ENCODE assay signal across 2 cellular contexts in genomic region chr16:78216166-78216745, GRCh38.
TF ChIP-seq lines count a peak whose summit lies in the region.

No MANE protein-coding gene starts in this region.

TF ChIP-seq in HepG2, 621 proteins besides CTCF, POLR2A, EP300 and RAD21 (continued from another document):
- TF ChIP-seq FOXC1 (CRISPR knock-in tag; IDR thresholded peaks at IDR 0.05; ENCODE audit: borderline replicate concordance) (no peak), ZNF510 (CRISPR knock-in tag; IDR thresholded peaks at IDR 0.05; ENCODE audit: low read depth) (no peak)
- TF ChIP-seq, protein P1, sequence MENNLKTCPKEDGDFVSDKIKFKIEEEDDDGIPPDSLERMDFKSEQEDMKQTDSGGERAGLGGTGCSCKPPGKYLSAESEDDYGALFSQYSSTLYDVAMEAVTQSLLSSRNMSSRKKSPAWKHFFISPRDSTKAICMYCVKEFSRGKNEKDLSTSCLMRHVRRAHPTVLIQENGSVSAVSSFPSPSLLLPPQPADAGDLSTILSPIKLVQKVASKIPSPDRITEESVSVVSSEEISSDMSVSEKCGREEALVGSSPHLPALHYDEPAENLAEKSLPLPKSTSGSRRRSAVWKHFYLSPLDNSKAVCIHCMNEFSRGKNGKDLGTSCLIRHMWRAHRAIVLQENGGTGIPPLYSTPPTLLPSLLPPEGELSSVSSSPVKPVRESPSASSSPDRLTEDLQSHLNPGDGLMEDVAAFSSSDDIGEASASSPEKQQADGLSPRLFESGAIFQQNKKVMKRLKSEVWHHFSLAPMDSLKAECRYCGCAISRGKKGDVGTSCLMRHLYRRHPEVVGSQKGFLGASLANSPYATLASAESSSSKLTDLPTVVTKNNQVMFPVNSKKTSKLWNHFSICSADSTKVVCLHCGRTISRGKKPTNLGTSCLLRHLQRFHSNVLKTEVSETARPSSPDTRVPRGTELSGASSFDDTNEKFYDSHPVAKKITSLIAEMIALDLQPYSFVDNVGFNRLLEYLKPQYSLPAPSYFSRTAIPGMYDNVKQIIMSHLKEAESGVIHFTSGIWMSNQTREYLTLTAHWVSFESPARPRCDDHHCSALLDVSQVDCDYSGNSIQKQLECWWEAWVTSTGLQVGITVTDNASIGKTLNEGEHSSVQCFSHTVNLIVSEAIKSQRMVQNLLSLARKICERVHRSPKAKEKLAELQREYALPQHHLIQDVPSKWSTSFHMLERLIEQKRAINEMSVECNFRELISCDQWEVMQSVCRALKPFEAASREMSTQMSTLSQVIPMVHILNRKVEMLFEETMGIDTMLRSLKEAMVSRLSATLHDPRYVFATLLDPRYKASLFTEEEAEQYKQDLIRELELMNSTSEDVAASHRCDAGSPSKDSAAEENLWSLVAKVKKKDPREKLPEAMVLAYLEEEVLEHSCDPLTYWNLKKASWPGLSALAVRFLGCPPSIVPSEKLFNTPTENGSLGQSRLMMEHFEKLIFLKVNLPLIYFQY (CRISPR knock-in tag; IDR thresholded peaks at IDR 0.05; ENCODE audit: borderline replicate concordance), result no peak
- TF ChIP-seq, protein P2, sequence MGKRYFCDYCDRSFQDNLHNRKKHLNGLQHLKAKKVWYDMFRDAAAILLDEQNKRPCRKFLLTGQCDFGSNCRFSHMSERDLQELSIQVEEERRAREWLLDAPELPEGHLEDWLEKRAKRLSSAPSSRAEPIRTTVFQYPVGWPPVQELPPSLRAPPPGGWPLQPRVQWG (CRISPR knock-in tag; IDR thresholded peaks at IDR 0.05; ENCODE audit: borderline replicate concordance, low read depth), result no peak
- TF ChIP-seq, protein P3, sequence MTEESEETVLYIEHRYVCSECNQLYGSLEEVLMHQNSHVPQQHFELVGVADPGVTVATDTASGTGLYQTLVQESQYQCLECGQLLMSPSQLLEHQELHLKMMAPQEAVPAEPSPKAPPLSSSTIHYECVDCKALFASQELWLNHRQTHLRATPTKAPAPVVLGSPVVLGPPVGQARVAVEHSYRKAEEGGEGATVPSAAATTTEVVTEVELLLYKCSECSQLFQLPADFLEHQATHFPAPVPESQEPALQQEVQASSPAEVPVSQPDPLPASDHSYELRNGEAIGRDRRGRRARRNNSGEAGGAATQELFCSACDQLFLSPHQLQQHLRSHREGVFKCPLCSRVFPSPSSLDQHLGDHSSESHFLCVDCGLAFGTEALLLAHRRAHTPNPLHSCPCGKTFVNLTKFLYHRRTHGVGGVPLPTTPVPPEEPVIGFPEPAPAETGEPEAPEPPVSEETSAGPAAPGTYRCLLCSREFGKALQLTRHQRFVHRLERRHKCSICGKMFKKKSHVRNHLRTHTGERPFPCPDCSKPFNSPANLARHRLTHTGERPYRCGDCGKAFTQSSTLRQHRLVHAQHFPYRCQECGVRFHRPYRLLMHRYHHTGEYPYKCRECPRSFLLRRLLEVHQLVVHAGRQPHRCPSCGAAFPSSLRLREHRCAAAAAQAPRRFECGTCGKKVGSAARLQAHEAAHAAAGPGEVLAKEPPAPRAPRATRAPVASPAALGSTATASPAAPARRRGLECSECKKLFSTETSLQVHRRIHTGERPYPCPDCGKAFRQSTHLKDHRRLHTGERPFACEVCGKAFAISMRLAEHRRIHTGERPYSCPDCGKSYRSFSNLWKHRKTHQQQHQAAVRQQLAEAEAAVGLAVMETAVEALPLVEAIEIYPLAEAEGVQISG (CRISPR knock-in tag; IDR thresholded peaks at IDR 0.05), result no peak
TF ChIP-seq in HepG2: peak in this region for 1.

TF ChIP-seq in GM12878, 131 proteins besides CTCF, POLR2A, EP300 and RAD21 (continued from another document):
- TF ChIP-seq KLF5 (IDR thresholded peaks at IDR 0.05; ENCODE audit: partially characterized antibody) (no peak), PBX3 (IDR thresholded peaks at IDR 0.05; ENCODE audit: insufficient replicate concordance, low read depth, low read length) (no peak), ZSCAN29 (IDR thresholded peaks at IDR 0.05) (no peak), GATAD2B (conservative IDR thresholded peaks at IDR 0.05; ENCODE audit: low read depth) (no peak), MTA3 (IDR thresholded peaks at IDR 0.05; ENCODE audit: borderline replicate concordance, low read length) (no peak), SP1 (IDR thresholded peaks at IDR 0.05; ENCODE audit: low read depth, low read length) (no peak), ZNF274 (IDR thresholded peaks at IDR 0.05; ENCODE audit: insufficient read depth, insufficient read length) (no peak), WRNIP1 (IDR thresholded peaks at IDR 0.05; ENCODE audit: borderline replicate concordance, low read depth, low read length) (no peak), YY1 (IDR thresholded peaks at IDR 0.05; ENCODE audit: low read depth, low read length) (no peak), NR2F1 (conservative IDR thresholded peaks at IDR 0.05) (no peak), SREBF2 (IDR thresholded peaks at IDR 0.05; ENCODE audit: low read length) (no peak), FOXK2 (IDR thresholded peaks at IDR 0.05) (no peak)
- TF ChIP-seq, protein P4, sequence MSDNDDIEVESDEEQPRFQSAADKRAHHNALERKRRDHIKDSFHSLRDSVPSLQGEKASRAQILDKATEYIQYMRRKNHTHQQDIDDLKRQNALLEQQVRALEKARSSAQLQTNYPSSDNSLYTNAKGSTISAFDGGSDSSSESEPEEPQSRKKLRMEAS (IDR thresholded peaks at IDR 0.05; ENCODE audit: low read depth, low read length), result no peak
